1 cellular context compared by ENCODE assay signal in the genomic region with DNA sequence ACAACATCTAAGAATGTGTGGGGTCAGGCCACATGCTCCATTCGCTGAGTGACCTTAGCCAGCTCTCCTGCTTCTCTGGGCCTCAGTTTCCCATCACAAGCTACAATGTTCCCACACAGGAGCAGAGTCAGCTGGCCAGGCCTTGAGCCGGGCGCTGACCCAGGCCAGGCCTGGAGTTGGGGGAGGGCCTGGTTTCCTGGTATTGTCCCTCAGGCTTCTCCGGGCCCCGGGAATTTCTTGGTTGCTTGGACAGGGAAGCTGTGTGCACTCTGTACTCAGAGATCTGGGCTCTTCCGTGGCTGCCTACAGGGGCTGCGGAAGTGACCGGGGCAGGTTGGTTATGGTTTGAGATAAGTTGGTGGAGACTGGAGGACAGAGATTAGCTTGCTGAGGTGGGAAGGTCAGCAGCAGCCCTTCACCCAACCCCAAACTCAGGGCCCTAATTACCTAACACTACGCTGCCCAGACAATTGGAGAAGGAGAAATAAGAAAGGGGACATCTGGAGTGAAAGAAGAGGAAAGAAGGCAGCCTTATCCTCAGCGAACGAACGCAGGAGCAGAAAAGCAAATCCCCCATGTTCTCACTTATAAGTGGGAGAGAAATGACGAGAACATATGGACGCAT.
TF ChIP-seq lines count a peak whose summit lies in the region.

No MANE protein-coding gene starts in this region.

TF ChIP-seq in GM23338, 12 proteins besides CTCF, POLR2A, EP300 and RAD21 (continued from another document):
- TF ChIP-seq, protein P1, sequence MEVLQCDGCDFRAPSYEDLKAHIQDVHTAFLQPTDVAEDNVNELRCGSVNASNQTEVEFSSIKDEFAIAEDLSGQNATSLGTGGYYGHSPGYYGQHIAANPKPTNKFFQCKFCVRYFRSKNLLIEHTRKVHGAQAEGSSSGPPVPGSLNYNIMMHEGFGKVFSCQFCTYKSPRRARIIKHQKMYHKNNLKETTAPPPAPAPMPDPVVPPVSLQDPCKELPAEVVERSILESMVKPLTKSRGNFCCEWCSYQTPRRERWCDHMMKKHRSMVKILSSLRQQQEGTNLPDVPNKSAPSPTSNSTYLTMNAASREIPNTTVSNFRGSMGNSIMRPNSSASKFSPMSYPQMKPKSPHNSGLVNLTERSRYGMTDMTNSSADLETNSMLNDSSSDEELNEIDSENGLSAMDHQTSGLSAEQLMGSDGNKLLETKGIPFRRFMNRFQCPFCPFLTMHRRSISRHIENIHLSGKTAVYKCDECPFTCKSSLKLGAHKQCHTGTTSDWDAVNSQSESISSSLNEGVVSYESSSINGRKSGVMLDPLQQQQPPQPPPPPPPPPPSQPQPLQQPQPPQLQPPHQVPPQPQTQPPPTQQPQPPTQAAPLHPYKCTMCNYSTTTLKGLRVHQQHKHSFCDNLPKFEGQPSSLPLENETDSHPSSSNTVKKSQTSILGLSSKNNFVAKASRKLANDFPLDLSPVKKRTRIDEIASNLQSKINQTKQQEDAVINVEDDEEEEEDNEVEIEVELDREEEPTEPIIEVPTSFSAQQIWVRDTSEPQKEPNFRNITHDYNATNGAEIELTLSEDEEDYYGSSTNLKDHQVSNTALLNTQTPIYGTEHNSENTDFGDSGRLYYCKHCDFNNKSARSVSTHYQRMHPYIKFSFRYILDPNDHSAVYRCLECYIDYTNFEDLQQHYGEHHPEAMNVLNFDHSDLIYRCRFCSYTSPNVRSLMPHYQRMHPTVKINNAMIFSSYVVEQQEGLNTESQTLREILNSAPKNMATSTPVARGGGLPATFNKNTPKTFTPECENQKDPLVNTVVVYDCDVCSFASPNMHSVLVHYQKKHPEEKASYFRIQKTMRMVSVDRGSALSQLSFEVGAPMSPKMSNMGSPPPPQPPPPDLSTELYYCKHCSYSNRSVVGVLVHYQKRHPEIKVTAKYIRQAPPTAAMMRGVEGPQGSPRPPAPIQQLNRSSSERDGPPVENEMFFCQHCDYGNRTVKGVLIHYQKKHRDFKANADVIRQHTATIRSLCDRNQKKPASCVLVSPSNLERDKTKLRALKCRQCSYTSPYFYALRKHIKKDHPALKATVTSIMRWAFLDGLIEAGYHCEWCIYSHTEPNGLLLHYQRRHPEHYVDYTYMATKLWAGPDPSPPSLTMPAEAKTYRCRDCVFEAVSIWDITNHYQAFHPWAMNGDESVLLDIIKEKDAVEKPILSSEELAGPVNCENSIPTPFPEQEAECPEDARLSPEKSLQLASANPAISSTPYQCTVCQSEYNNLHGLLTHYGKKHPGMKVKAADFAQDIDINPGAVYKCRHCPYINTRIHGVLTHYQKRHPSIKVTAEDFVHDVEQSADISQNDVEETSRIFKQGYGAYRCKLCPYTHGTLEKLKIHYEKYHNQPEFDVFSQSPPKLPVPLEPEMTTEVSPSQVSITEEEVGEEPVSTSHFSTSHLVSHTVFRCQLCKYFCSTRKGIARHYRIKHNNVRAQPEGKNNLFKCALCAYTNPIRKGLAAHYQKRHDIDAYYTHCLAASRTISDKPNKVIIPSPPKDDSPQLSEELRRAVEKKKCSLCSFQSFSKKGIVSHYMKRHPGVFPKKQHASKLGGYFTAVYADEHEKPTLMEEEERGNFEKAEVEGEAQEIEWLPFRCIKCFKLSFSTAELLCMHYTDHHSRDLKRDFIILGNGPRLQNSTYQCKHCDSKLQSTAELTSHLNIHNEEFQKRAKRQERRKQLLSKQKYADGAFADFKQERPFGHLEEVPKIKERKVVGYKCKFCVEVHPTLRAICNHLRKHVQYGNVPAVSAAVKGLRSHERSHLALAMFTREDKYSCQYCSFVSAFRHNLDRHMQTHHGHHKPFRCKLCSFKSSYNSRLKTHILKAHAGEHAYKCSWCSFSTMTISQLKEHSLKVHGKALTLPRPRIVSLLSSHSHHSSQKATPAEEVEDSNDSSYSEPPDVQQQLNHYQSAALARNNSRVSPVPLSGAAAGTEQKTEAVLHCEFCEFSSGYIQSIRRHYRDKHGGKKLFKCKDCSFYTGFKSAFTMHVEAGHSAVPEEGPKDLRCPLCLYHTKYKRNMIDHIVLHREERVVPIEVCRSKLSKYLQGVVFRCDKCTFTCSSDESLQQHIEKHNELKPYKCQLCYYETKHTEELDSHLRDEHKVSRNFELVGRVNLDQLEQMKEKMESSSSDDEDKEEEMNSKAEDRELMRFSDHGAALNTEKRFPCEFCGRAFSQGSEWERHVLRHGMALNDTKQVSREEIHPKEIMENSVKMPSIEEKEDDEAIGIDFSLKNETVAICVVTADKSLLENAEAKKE (CRISPR knock-in tag; IDR thresholded peaks at IDR 0.05): no peak
- TF ChIP-seq CREB1 (CRISPR knock-in tag; IDR thresholded peaks at IDR 0.05; ENCODE audit: low read depth) (no peak), JUNB (IDR thresholded peaks at IDR 0.05; ENCODE audit: unreplicated experiment) (no peak), EZH2phosphoT487 (IDR thresholded peaks at IDR 0.05; ENCODE audit: unreplicated experiment) (no peak), POLR2AphosphoS5 (IDR thresholded peaks at IDR 0.05; ENCODE audit: low read depth) (no peak), NANOG (IDR thresholded peaks at IDR 0.05; ENCODE audit: borderline replicate concordance) (no peak)
- TF ChIP-seq, protein P2, sequence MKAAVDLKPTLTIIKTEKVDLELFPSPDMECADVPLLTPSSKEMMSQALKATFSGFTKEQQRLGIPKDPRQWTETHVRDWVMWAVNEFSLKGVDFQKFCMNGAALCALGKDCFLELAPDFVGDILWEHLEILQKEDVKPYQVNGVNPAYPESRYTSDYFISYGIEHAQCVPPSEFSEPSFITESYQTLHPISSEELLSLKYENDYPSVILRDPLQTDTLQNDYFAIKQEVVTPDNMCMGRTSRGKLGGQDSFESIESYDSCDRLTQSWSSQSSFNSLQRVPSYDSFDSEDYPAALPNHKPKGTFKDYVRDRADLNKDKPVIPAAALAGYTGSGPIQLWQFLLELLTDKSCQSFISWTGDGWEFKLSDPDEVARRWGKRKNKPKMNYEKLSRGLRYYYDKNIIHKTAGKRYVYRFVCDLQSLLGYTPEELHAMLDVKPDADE (IDR thresholded peaks at IDR 0.05): no peak
